8 cellular contexts compared by ENCODE assay signal in the genomic region with DNA sequence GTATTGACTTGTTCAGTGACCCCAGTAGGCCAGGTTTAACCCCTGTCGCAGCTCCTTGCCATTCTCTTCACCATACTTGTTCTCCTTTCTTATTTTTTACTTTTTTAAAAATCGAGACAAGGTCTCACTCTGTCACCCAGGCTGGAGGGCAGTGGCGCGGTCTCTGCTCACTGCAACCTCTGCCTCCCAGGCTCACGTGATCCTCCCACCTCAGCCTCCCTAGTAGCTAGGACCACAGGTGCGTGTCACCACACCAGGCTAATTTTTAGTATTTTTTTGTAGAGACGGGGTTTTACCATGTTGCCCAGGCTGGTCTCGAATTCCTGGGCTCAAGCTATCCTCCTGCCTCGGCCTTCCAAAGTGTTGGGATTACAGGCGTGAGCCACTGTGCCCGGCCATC. TPM values are rescaled to one million over a fixed set of nuclear protein-coding genes. Genes with fewer than 3 reads are reported as not detected.
DNase-seq lines count a peak whose midpoint lies in the region; ATAC-seq, FAIRE-seq and TF ChIP-seq lines count a peak whose summit lies in the region.
"Not testable (repeated sequence)": the region's sequence is repeated elsewhere in the genome, so short reads cannot be mapped to it uniquely, and the experiment has no call there.

No MANE protein-coding gene starts in this region.

- ATAC-seq in CD4-positive, CD25-positive, alpha-beta regulatory T cell (ENCODE audit: low read depth in 2 of 2); WTC11; GM12878; thoracic aorta (ENCODE audit: insufficient number of reproducible peaks, low FRiP score, low read depth): not testable (repeated sequence)

- 68% methylated on average over 11 of the region's 11 CpGs for WGBS in GM12878 (ENCODE audit: insufficient coverage, insufficient replicate concordance, low lambda C conversion rate, missing lambda C conversion rate)
- 43 to 78% methylated on average over 8 to 11 of the region's 11 CpGs for WGBS in esophagus squamous epithelium, 2 donors
- 67% methylated on average over 11 of the region's 11 CpGs for WGBS in liver

- not testable (repeated sequence) for H3K36me3 ChIP-seq in CD4-positive, CD25-positive, alpha-beta regulatory T cell (ENCODE audit: control insufficient read depth, insufficient read depth, low read length); GM12878 (ENCODE audit: control insufficient read depth in 2 of 2, insufficient read depth in 2 of 2, low read length in 1 of 2); esophagus squamous epithelium; liver (ENCODE audit: control insufficient read depth in 4 of 4, insufficient read depth in 3 of 4, low read depth in 1 of 4, low read length in 3 of 4); osteoblast (ENCODE audit: insufficient read depth, low read length); thoracic aorta

- not testable (repeated sequence) for TF ChIP-seq POLR2A in GM12878 (IDR thresholded peaks at IDR 0.05; ENCODE audit: low read depth, low read length); esophagus squamous epithelium (IDR thresholded peaks at IDR 0.05)

- H3K4me1 ChIP-seq in CD4-positive, CD25-positive, alpha-beta regulatory T cell (ENCODE audit: control insufficient read depth, insufficient read depth, low read length, poor library complexity, severe bottlenecking): peaks cover 20% of the 10 kb centered on the region
- not testable (repeated sequence) for H3K4me1 ChIP-seq in GM12878 (ENCODE audit: control insufficient read depth, insufficient read depth, low read length); osteoblast (ENCODE audit: insufficient read depth, low read length)
- peaks cover 0 to 18% (median 11%) of the 10 kb centered on the region in 3 donors for H3K4me1 ChIP-seq in esophagus squamous epithelium
- peaks cover 3 to 24% (median 12%) of the 10 kb centered on the region in 4 donors for H3K4me1 ChIP-seq in liver (ENCODE audit: control insufficient read depth in 4 of 4, insufficient read depth in 4 of 4, low read length in 3 of 4)
- peaks cover 7 to 16% of the 10 kb centered on the region in 2 donors for H3K4me1 ChIP-seq in thoracic aorta (ENCODE audit: control insufficient read depth in 1 of 2, low read depth in 2 of 2)

- H3K4me3 Mint-ChIP-seq in CD4-positive, CD25-positive, alpha-beta regulatory T cell: peak overlapping the region; percentile 81 to 98 (median 96)
- H3K4me3 Mint-ChIP-seq in WTC11: peak overlapping the region; percentile 93

- H3K9me3 ChIP-seq in CD4-positive, CD25-positive, alpha-beta regulatory T cell (ENCODE audit: control insufficient read depth in 2 of 2, low read length in 2 of 2); GM12878 (replicated peaks; ENCODE audit: control insufficient read depth, insufficient read depth, low read length); esophagus squamous epithelium; liver (ENCODE audit: control insufficient read depth in 4 of 4, low read length in 3 of 4); osteoblast (ENCODE audit: low read depth, low read length); thoracic aorta: not testable (repeated sequence)

- peak overlapping the region; percentile 90 for H3K4me3 ChIP-seq in CD4-positive, CD25-positive, alpha-beta regulatory T cell (ENCODE audit: low read depth, low read length)
- peak overlapping the region; percentile 76 for H3K4me3 ChIP-seq in Jurkat, Clone E6-1 (ENCODE audit: low read length)
- peak overlapping the region; percentile 70 for H3K4me3 ChIP-seq in GM12878
- peak overlapping the region; percentile 49 to 78 (median 68) for H3K4me3 ChIP-seq in esophagus squamous epithelium
- H3K4me3 ChIP-seq in liver (ENCODE audit: low read depth in 1 of 3, low read length in 3 of 3): peak overlapping the region; percentile 73 to 78 (median 74)
- peak overlapping the region; percentile 86 for H3K4me3 ChIP-seq in osteoblast (ENCODE audit: insufficient read depth, low read length)
- H3K4me3 ChIP-seq in thoracic aorta: peak overlapping the region; percentile 88

- CTCF ChIA-PET in WTC11 (lab: Charles Lee) (interaction anchor here (1.3 kb wide), 2 partner anchors 211 to 302 kb away, joined by 3 to 5 read pairs; no protein-coding TSS in a partner anchor), GM12878 (lab: Yijun Ruan, JAX) (interaction anchor here (1.7 kb wide), 1 partner anchor 9 kb away, joined by 3 read pairs; no protein-coding TSS in a partner anchor)

- peak overlapping the region; percentile 89 for H3K27ac ChIP-seq in CD4-positive, CD25-positive, alpha-beta regulatory T cell (ENCODE audit: insufficient read depth, low read length, poor library complexity, severe bottlenecking)
- H3K27ac ChIP-seq in GM12878 (ENCODE audit: control insufficient read depth, insufficient read depth) (peak overlapping the region; percentile 51), esophagus squamous epithelium (peak overlapping the region in 3 of 4 donors; percentile 84 to 96 (median 94)), liver (ENCODE audit: low read depth in 1 of 2, low read length in 2 of 2) (peak overlapping the region; percentile 94 to 98), osteoblast (ENCODE audit: low read depth, low read length) (peak overlapping the region; percentile 89), thoracic aorta (peak overlapping the region; percentile 89 to 95)

- H3K9me3 Mint-ChIP-seq in CD4-positive, CD25-positive, alpha-beta regulatory T cell; WTC11: not testable (repeated sequence)

- not testable (repeated sequence) for H3K27me3 Mint-ChIP-seq in CD4-positive, CD25-positive, alpha-beta regulatory T cell; WTC11 (ENCODE audit: low read depth)

- peaks cover 10 to 53% (median 27%) of the 10 kb centered on the region in 4 donors for H3K4me1 Mint-ChIP-seq in CD4-positive, CD25-positive, alpha-beta regulatory T cell
- H3K4me1 Mint-ChIP-seq in WTC11: not testable (repeated sequence)

- H3K27ac Mint-ChIP-seq in CD4-positive, CD25-positive, alpha-beta regulatory T cell: peak overlapping the region; percentile 97 to 98 (median 98)
- peak overlapping the region; percentile 97 for H3K27ac Mint-ChIP-seq in WTC11

- TF ChIP-seq EP300 in GM12878 (IDR thresholded peaks at IDR 0.05; ENCODE audit: borderline replicate concordance in 1 of 2, control insufficient read depth in 1 of 2, low read depth in 2 of 2, low read length in 2 of 2): not testable (repeated sequence)

- peak overlapping the region; percentile 87 for H3K9ac ChIP-seq in GM12878 (ENCODE audit: control insufficient read depth, insufficient read depth, low read length)
- H3K9ac ChIP-seq in liver (ENCODE audit: low read depth in 1 of 2, low read length in 2 of 2): peak overlapping the region; percentile 56 to 89

- FAIRE-seq in GM12878 (lab: Jason Lieb, UNC): not testable (repeated sequence)

- TF ChIP-seq CTCF in WTC11 (IDR thresholded peaks at IDR 0.05); GM12878 (IDR thresholded peaks at IDR 0.05 in 2 of 3, conservative IDR thresholded peaks at IDR 0.05 in 1 of 3; ENCODE audit: control insufficient read depth in 2 of 3, extremely low read depth in 1 of 3, insufficient read depth in 1 of 3, low read depth in 3 of 3, low read length in 3 of 3); esophagus squamous epithelium (IDR thresholded peaks at IDR 0.05); liver (IDR thresholded peaks at IDR 0.05; ENCODE audit: low read depth, low read length, missing input control); osteoblast (IDR thresholded peaks at IDR 0.05; ENCODE audit: extremely low read depth, low read depth, low read length); thoracic aorta (IDR thresholded peaks at IDR 0.05): not testable (repeated sequence)

- not testable (repeated sequence) for DNase-seq in CD4-positive, CD25-positive, alpha-beta regulatory T cell; Jurkat, Clone E6-1 (ENCODE audit: low read depth, low spot score); WTC11 (ENCODE audit: low spot score); GM12878 (ENCODE audit: low read depth, low spot score); esophagus squamous epithelium (lab: John Stamatoyannopoulos, UW); osteoblast (ENCODE audit: insufficient read length, low spot score, missing footprints); thoracic aorta (ENCODE audit: low spot score)

- peaks cover 21% of the 10 kb centered on the region for H3K79me2 ChIP-seq in GM12878 (ENCODE audit: control insufficient read depth, insufficient read depth, low read length)
- peaks cover 52% of the 10 kb centered on the region for H3K79me2 ChIP-seq in osteoblast (ENCODE audit: insufficient read depth, low read length)

- in situ Hi-C loops in GM12878 (cut with MboI): not testable (repeated sequence)

- TF ChIP-seq RAD21 in GM12878 (IDR thresholded peaks at IDR 0.05; ENCODE audit: insufficient read depth, low read depth, low read length); liver (IDR thresholded peaks at IDR 0.05): not testable (repeated sequence)

- not testable (repeated sequence) for H3K36me3 Mint-ChIP-seq in CD4-positive, CD25-positive, alpha-beta regulatory T cell; WTC11

- not testable (repeated sequence) for H2AFZ ChIP-seq in GM12878 (ENCODE audit: control insufficient read depth, low read depth, low read length); osteoblast (ENCODE audit: low read length)

- H4K20me1 ChIP-seq in GM12878 (ENCODE audit: control insufficient read depth, insufficient read depth): not testable (repeated sequence)
- H4K20me1 ChIP-seq in osteoblast (ENCODE audit: insufficient read depth, low read length): peaks cover 10% of the 10 kb centered on the region

- RAD21 ChIA-PET in GM12878 (lab: Charles Lee; ENCODE audit: unreplicated experiment): interaction anchor here (0.7 kb wide), 1 partner anchor 211 kb away, joined by 3 read pairs; no protein-coding TSS in a partner anchor

- H3K27me3 ChIP-seq in CD4-positive, CD25-positive, alpha-beta regulatory T cell (ENCODE audit: control insufficient read depth, insufficient read depth, low read length); GM12878 (replicated peaks in 1 of 2; ENCODE audit: control insufficient read depth in 2 of 2, insufficient read depth in 2 of 2, low read length in 1 of 2); esophagus squamous epithelium; liver (ENCODE audit: control insufficient read depth in 4 of 4, insufficient read depth in 4 of 4, low read length in 3 of 4); osteoblast (ENCODE audit: insufficient read depth, low read length); thoracic aorta (replicated peaks; ENCODE audit: insufficient read depth): not testable (repeated sequence)

- SMC1A ChIA-PET in GM12878 (lab: Charles Lee; ENCODE audit: uncharacterized antibody, unreplicated experiment): not testable (repeated sequence)

- POLR2A ChIA-PET in WTC11 (lab: Charles Lee); GM12878 (lab: Charles Lee): not testable (repeated sequence)

- intact Hi-C loops in GM12878 (cut with micrococcal nuclease; ENCODE audit: unreplicated experiment); esophagus squamous epithelium (cut with DNase I): not testable (repeated sequence)

- peak overlapping the region; percentile 50 for H3K4me2 ChIP-seq in GM12878 (ENCODE audit: control insufficient read depth, insufficient read depth)
- peak overlapping the region; percentile 81 for H3K4me2 ChIP-seq in osteoblast (ENCODE audit: insufficient read depth, low read length)

- not testable (repeated sequence) for BruUV-seq in GM12878 (replicated peaks; lab: Mats Ljungman, UMichigan)

RNA-seq across cellular contexts. Expression of a gene that starts 0.7 kb away (rescaled TPM):
- total RNA-seq in CD4-positive, CD25-positive, alpha-beta regulatory T cell: 19.1 TPM
- 10 to 100 TPM; 21.2 to 23.0 (median 21.5) TPM for polyA plus RNA-seq in CD4-positive, CD25-positive, alpha-beta regulatory T cell
- 14.8 TPM for polyA plus RNA-seq in Jurkat, Clone E6-1 (2012; ENCODE audit: insufficient read depth, insufficient read length)
- total RNA-seq in WTC11 (2021) (34.2 to 40.5 TPM (median 38.8 TPM) in 3 replicates), GM12878 (2014; rRNA removed) (8.9 and 10.9 TPM in 2 replicates), GM12878 (2014; rRNA removed; fragmentation: Illumina TruSeq; extraction: Trizol) (6.9 and 8.0 TPM in 2 replicates), GM12878 (2021) (10.4 and 11.0 TPM in 2 replicates), esophagus squamous epithelium (10 to 100 TPM; 14.8 to 22.0 (median 18.2) TPM), liver (10 to 100 TPM; 24.7 to 32.2 TPM), osteoblast (21.5 and 27.1 TPM in 2 replicates), thoracic aorta (10 to 100 TPM; 24.0 to 35.6 TPM)
- 27.5 and 28.5 TPM in 2 replicates for total RNA-seq in GM12878 (2013; cell fraction: nucleolus; rRNA removed)
- polyA plus RNA-seq in GM12878 (2011; ENCODE audit: low read depth): 3.2 TPM
- polyA plus RNA-seq in GM12878 (2011; rRNA removed) (15.9 and 17.8 TPM in 2 replicates), GM12878 (2014; fragmentation: Illumina TruSeq; extraction: Trizol) (6.6 and 8.4 TPM in 2 replicates), GM12878 (2014; fragmentation: Nextera tagmentation; extraction: Ambion mirVana) (10 to 100 TPM; 13.9 to 23.1 TPM), GM12878 (2014; rRNA removed) (5.9 and 6.1 TPM in 2 replicates), GM12878 (2016; fragmentation: Nextera tagmentation; extraction: Ambion mirVana) (10 to 100 TPM; 16.6 to 18.2 TPM), liver (10 to 100 TPM; 11.9 to 36.3 TPM)
- 5.6 and 7.2 TPM in 2 replicates for polyA plus RNA-seq in GM12878 (2011; cell fraction: cytosol; rRNA removed)
- 6.4 and 7.8 TPM in 2 replicates for polyA plus RNA-seq in GM12878 (2011; cell fraction: nucleus; rRNA removed)
- 6.2 and 6.6 TPM in 2 replicates for polyA plus RNA-seq in GM12878 (2012)
- polyA minus RNA-seq in GM12878 (2011; rRNA and poly(A)+ RNA removed): 8.6 and 11.7 TPM in 2 replicates
- 2.7 and 5.0 TPM in 2 replicates for polyA minus RNA-seq in GM12878 (2011; cell fraction: cytosol; rRNA and poly(A)+ RNA removed)
- polyA minus RNA-seq in GM12878 (2011; cell fraction: nucleus; rRNA and poly(A)+ RNA removed): 5.1 and 8.5 TPM in 2 replicates
